1 cellular context compared by ENCODE assay signal in the genomic region with DNA sequence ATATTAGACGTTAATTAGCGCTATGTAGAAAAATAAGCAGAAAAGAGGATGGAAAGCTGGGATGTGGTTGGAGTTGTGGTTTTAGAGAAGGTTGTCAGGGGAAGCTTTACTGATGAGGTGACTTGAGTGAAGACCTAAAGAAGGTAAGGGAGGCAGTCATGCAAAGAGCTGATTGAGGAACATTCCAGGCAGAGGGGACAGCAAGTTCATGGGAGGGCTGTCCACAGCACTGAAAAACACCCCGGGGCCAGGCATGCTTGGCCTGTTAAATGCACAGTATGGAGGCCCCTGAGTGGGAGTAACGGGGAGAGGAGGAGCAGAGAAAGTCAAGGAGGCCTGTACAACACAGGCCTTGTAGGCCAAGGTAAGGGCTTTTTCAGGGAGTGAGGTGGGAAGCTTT.
TF ChIP-seq lines count a peak whose summit lies in the region.

No MANE protein-coding gene starts in this region.

TF ChIP-seq in IMR-90, 13 proteins besides CTCF, POLR2A, EP300 and RAD21:
- TF ChIP-seq MAFK (IDR thresholded peaks at IDR 0.05; ENCODE audit: low read depth, low read length) (no peak), USF2 (IDR thresholded peaks at IDR 0.05; ENCODE audit: low read depth, low read length) (no peak), CHD1 (IDR thresholded peaks at IDR 0.05; ENCODE audit: low read depth, low read length) (no peak), RFX5 (IDR thresholded peaks at IDR 0.05; ENCODE audit: low read depth, low read length) (no peak), ELK1 (IDR thresholded peaks at IDR 0.05; ENCODE audit: borderline replicate concordance, low read depth, low read length) (no peak), SMC3 (IDR thresholded peaks at IDR 0.05; ENCODE audit: low read depth, low read length) (no peak), CEBPB (IDR thresholded peaks at IDR 0.05; ENCODE audit: low read depth, low read length) (no peak), BHLHE40 (IDR thresholded peaks at IDR 0.05; ENCODE audit: low read depth, low read length) (no peak), FOS (IDR thresholded peaks at IDR 0.05; ENCODE audit: low read depth, low read length) (no peak), MAZ (IDR thresholded peaks at IDR 0.05; ENCODE audit: borderline replicate concordance, low read depth, low read length) (no peak), NFE2L2 (IDR thresholded peaks at IDR 0.05; ENCODE audit: low read depth, low read length) (no peak), RCOR1 (IDR thresholded peaks at IDR 0.05; ENCODE audit: insufficient replicate concordance, low read length) (no peak), MXI1 (IDR thresholded peaks at IDR 0.05; ENCODE audit: borderline replicate concordance, low read depth, low read length) (no peak)
